In the genomic region with DNA sequence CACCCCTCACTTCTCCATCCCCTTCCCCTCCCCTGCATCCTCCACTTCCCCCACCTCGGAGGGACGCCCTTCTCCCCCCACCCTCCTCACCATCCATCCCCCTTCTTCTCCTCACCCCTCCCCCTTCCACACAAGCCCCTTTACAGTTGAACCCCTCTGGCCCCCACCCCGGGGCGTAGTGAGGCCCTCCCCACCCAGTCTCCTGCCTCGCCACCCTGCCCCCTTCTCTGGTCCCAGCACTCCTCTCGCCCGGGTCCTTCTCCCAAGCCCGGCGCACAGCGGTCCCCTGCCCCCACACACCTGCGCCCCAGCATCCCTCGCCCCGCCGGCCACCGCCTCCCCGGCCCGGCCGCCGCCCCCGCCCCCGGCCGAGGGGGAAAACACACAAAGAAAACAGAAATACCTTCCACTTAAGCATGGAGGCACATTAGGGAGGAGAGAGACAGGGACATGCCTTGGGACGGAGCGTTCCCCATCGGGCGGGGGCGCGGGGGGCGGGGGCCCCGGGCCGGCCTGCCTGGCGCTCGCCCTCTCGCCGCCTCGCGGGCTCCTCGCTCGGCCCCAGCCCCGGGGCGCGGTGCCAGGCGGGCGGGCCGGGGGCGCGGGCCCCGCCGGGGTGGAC, we compare ENCODE assay signal across 8 cellular contexts. TPM values are rescaled to one million over a fixed set of nuclear protein-coding genes. Genes with fewer than 3 reads are reported as not detected.
A peak's percentile ranks its signal among the peaks of the same experiment; 100 is the strongest.
DNase-seq lines count a peak whose midpoint lies in the region; ATAC-seq and TF ChIP-seq lines count a peak whose summit lies in the region.

No MANE protein-coding gene starts in this region.

- no peak for TF ChIP-seq CTCF in DOHH2 (IDR thresholded peaks at IDR 0.05; ENCODE audit: low read depth, low read length, poor library complexity, severe bottlenecking)
- no peak for TF ChIP-seq CTCF in dorsolateral prefrontal cortex (IDR thresholded peaks at IDR 0.05 in 54 of 56, conservative IDR thresholded peaks at IDR 0.05 in 2 of 56; ENCODE audit: low read depth in 1 of 56, partially characterized antibody in 56 of 56)
- TF ChIP-seq CTCF in ovary (IDR thresholded peaks at IDR 0.05): no peak
- TF ChIP-seq CTCF in foreskin fibroblast (IDR thresholded peaks at IDR 0.05; ENCODE audit: low read depth, low read length): no peak

- H3K79me2 ChIP-seq in DOHH2 (ENCODE audit: control insufficient read depth, low read length) (no peaks in the 10 kb centered on the region), Karpas-422 (ENCODE audit: low read length) (no peaks in the 10 kb centered on the region)

- intact Hi-C loops in dorsolateral prefrontal cortex (cut with DNase I): loop anchor here in 1 of 2 donors (2.0 kb wide), 1 partner anchor 53 kb away; no protein-coding TSS in a partner anchor
- intact Hi-C loops in ovary (cut with DNase I): loop anchor here in 1 of 4 donors (10.0 kb wide), 1 partner anchor 59 kb away; no protein-coding TSS in a partner anchor

- H3K27me3 ChIP-seq in DOHH2 (ENCODE audit: control insufficient read depth, low read length): peaks cover 47% of the 10 kb centered on the region
- no peaks in the 10 kb centered on the region for H3K27me3 ChIP-seq in Karpas-422 (ENCODE audit: low read length)
- H3K27me3 ChIP-seq in dorsolateral prefrontal cortex: peaks cover 0 to 20% (median 0%) of the 10 kb centered on the region in 45 donors
- peaks cover 3% of the 10 kb centered on the region for H3K27me3 ChIP-seq in ovary

- H4K20me1 ChIP-seq in DOHH2 (ENCODE audit: control insufficient read depth, insufficient read depth, low read depth, low read length): no peaks in the 10 kb centered on the region
- H4K20me1 ChIP-seq in Karpas-422 (ENCODE audit: insufficient read depth, low read depth, low read length): no peaks in the 10 kb centered on the region

- H3K27ac ChIP-seq in DOHH2 (ENCODE audit: low read depth, low read length): no peak overlapping the region
- no peak overlapping the region for H3K27ac ChIP-seq in Karpas-422 (ENCODE audit: low read length)
- peak overlapping the region in 56 of 59 donors; percentile 22 to 94 (median 84) for H3K27ac ChIP-seq in dorsolateral prefrontal cortex
- no peak overlapping the region for H3K27ac ChIP-seq in ovary

- TF ChIP-seq POLR2A in ovary (IDR thresholded peaks at IDR 0.05): no peak

- TF ChIP-seq EP300 in ovary (IDR thresholded peaks at IDR 0.05): no peak

- ATAC-seq in GM19035 (IDR thresholded peaks at IDR 0.05; ENCODE audit: unreplicated experiment) (no peak), GM19455 (IDR thresholded peaks at IDR 0.05; ENCODE audit: unreplicated experiment) (no peak)

- peak overlapping the region; percentile 39; the same call in 1 of the 2 replicates for H3K9ac ChIP-seq in Karpas-422 (ENCODE audit: low read length)

- no peaks in the 10 kb centered on the region for H3K36me3 ChIP-seq in DOHH2 (ENCODE audit: control insufficient read depth, low read length)
- H3K36me3 ChIP-seq in Karpas-422 (ENCODE audit: insufficient read depth, low read length): no peaks in the 10 kb centered on the region
- H3K36me3 ChIP-seq in ovary: no peaks in the 10 kb centered on the region

- DNase-seq in Karpas-422 (no peak), dorsolateral prefrontal cortex (no peak), ovary (no peak), hippocampal formation (lab: John Stamatoyannopoulos, UW) (no peak), foreskin fibroblast (no peak)

- H3F3A ChIP-seq in DOHH2 (ENCODE audit: control insufficient read depth, insufficient read depth): peaks cover 5% of the 10 kb centered on the region; the same call in 1 of the 2 replicates

- H3K4me1 ChIP-seq in DOHH2 (ENCODE audit: control insufficient read depth, low read length): peaks cover 46% of the 10 kb centered on the region
- H3K4me1 ChIP-seq in Karpas-422 (ENCODE audit: low read length): peaks cover 17% of the 10 kb centered on the region
- peaks cover 6% of the 10 kb centered on the region for H3K4me1 ChIP-seq in ovary (ENCODE audit: insufficient read depth)

- WGBS in ovary, 3 donors: 1 to 3% (median 2%) methylated on average over 18 to 48 of the region's 49 CpGs

- H2AFZ ChIP-seq in Karpas-422 (ENCODE audit: low read length): no peak overlapping the region

- H3K9me2 ChIP-seq in DOHH2 (replicated peaks; ENCODE audit: control insufficient read depth, low read length) (no peaks in the 10 kb centered on the region), Karpas-422 (replicated peaks; ENCODE audit: insufficient read depth, low read length) (no peaks in the 10 kb centered on the region)

- H3K4me2 ChIP-seq in DOHH2 (ENCODE audit: low read length) (peak overlapping the region; percentile 73), Karpas-422 (ENCODE audit: low read depth, low read length, poor library complexity, severe bottlenecking) (peak overlapping the region; percentile 62)

- H3K9me3 ChIP-seq in DOHH2 (ENCODE audit: control insufficient read depth, insufficient read depth, low read length) (no peaks in the 10 kb centered on the region), Karpas-422 (ENCODE audit: low read length) (no peaks in the 10 kb centered on the region), ovary (no peaks in the 10 kb centered on the region)

- H3K4me3 ChIP-seq in DOHH2 (ENCODE audit: low read length): peak overlapping the region; percentile 77
- peak overlapping the region; percentile 50; the same call in 1 of the 2 replicates for H3K4me3 ChIP-seq in Karpas-422 (ENCODE audit: low read length)
- H3K4me3 ChIP-seq in dorsolateral prefrontal cortex: peak overlapping the region; percentile 39 to 76 (median 61)
- H3K4me3 ChIP-seq in ovary: peak overlapping the region; percentile 41
- no peak overlapping the region for H3K4me3 ChIP-seq in foreskin fibroblast (ENCODE audit: low read depth in 1 of 2, low read length in 2 of 2)

RNA-seq across cellular contexts. Expression of a gene that starts 0.4 kb away (rescaled TPM):
- 0.14 and 0.86 TPM in 2 replicates for total RNA-seq in Karpas-422 (2014; rRNA removed; shearing (Covaris generic); ENCODE audit: low replicate concordance)
- 100 to 1,000 TPM in 111 of 120 experiments, 10 to 100 TPM in 9; 80.9 to 338 (median 151) TPM for total RNA-seq in dorsolateral prefrontal cortex
- total RNA-seq in ovary: 1 to 10 TPM in 5 of 7 donors, under 1 TPM in 2; 0.48 to 3.0 (median 1.2) TPM
- polyA plus RNA-seq in ovary: under 1 TPM; 0.18 to 0.57 TPM

Comparison
In these comparisons a context has a peak if more than half of its experiments do, and no peak if none do; other contexts are left out.
1. H3K27ac ChIP-seq: peak in dorsolateral prefrontal cortex (56 of 59); none in DOHH2 (single experiment), Karpas-422 (single experiment) and ovary (0 of 2).
2. H3K4me3 ChIP-seq: peak in DOHH2 (single experiment), Karpas-422 (single experiment), dorsolateral prefrontal cortex (59 of 59) and ovary (single experiment); none in foreskin fibroblast (0 of 2).
3. RNA of a gene that starts 0.4 kb away (total RNA-seq): 80.9 to 338 TPM in dorsolateral prefrontal cortex; 0.48 to 3.0 TPM in ovary and 0.14 to 0.86 TPM in Karpas-422; every median in the first group is over 10 times any median in the second.